ENCODE assay signal across 1 cellular context in genomic region chr10:114773197-114773532, GRCh38.
TF ChIP-seq lines count a peak whose summit lies in the region.

No MANE protein-coding gene starts in this region.

TF ChIP-seq in HCT116, 20 proteins besides CTCF, POLR2A, EP300 and RAD21 (continued from another document):
- no peak for TF ChIP-seq CBX3 (IDR thresholded peaks at IDR 0.05; ENCODE audit: low read depth)
- TF ChIP-seq TCF7L2 (IDR thresholded peaks at IDR 0.05; ENCODE audit: borderline replicate concordance, extremely low read depth, insufficient read depth, insufficient read length) = no peak
